In the genomic region with DNA sequence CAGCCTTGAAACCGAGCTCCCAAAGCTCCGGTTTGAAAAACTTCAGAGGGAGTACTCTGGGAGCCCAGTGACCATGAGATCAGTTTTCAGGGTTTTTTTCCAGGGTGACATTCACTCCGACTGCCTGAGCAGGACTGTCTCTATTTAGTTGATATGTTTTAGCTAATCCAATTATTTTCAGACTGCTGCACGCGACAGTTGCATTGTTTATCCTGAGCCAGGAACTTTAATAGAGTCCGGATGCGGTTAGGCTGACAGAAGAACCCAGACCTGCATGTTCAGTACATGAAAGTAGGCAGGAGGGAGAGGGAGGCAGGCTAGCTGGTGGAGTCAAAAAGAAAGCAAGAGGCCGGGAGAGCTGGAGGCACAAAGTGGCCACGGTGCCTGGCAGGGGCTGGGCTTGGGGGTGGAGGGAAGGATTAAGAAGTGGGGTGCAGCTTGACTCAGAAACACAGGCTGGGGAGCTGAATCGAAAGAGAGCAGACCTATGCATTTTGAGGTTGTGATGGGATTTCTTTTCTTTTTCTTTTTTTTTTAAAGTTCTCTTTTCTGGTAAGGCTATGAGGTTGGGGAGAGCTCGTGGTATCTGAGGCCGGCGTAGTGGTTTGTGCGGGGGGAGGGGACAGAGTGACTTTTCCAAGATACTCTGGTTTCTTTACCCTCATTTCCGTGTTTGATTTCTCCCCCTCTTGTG, we compare ENCODE assay signal across 8 cellular contexts. TPM values are rescaled to one million over a fixed set of nuclear protein-coding genes. Genes with fewer than 3 reads are reported as not detected.
DNase-seq lines count a peak whose midpoint lies in the region; ATAC-seq lines count a peak whose summit lies in the region.

No MANE protein-coding gene starts in this region.

- H3K4me1 Mint-ChIP-seq in T-helper 1 cell treated with Interleukin-12 subunit alpha and Interleukin-12 subunit beta and Interleukin-4 antibody, amounts not matched to agents 30 μg/mL and 1 μg/mL, for 36 hours (ENCODE audit: low read depth): peaks cover 71% of the 10 kb centered on the region
- H3K4me1 Mint-ChIP-seq in effector memory CD8-positive, alpha-beta T cell (ENCODE audit: low read depth in 2 of 2): peaks cover 66 to 70% of the 10 kb centered on the region in 2 donors

- peak in 1 of 3 experiments; percentile 41 for DNase-seq in effector memory CD8-positive, alpha-beta T cell
- DNase-seq in stimulated activated naive CD8-positive, alpha-beta T cell treated with anti-CD3 and anti-CD28 coated beads, Interleukin-15, Interleukin-2, amounts not matched to agents 100 U/mL and 50 U/mL, for 24 hours: peak; percentile 78
- no peak for DNase-seq in A172 (ENCODE audit: low spot score)
- DNase-seq in NCI-H2227 treated with DMSO at 0.1 percent for 48 hours (lab: John Stamatoyannopoulos, UW): no peak
- DNase-seq in LoVo (ENCODE audit: low spot score): no peak

- H3K27ac Mint-ChIP-seq in T-helper 1 cell treated with Interleukin-12 subunit alpha and Interleukin-12 subunit beta and Interleukin-4 antibody, amounts not matched to agents 30 μg/mL and 1 μg/mL, for 36 hours: peak overlapping the region; percentile 93
- peak overlapping the region; percentile 97 to 99 for H3K27ac Mint-ChIP-seq in effector memory CD8-positive, alpha-beta T cell

- no peaks in the 10 kb centered on the region for H3K9me3 Mint-ChIP-seq in T-helper 1 cell treated with Interleukin-12 subunit alpha and Interleukin-12 subunit beta and Interleukin-4 antibody, amounts not matched to agents 30 μg/mL and 1 μg/mL, for 36 hours
- no peaks in the 10 kb centered on the region for H3K9me3 Mint-ChIP-seq in effector memory CD8-positive, alpha-beta T cell

- H3K36me3 Mint-ChIP-seq in T-helper 1 cell treated with Interleukin-12 subunit alpha and Interleukin-12 subunit beta and Interleukin-4 antibody, amounts not matched to agents 30 μg/mL and 1 μg/mL, for 36 hours (ENCODE audit: low read depth): peaks cover 74% of the 10 kb centered on the region
- H3K36me3 Mint-ChIP-seq in effector memory CD8-positive, alpha-beta T cell (ENCODE audit: insufficient read depth): peaks cover 100% of the 10 kb centered on the region

- ATAC-seq in GM18868 (IDR thresholded peaks at IDR 0.05; ENCODE audit: unreplicated experiment) (peak; percentile 42), HG02798 (IDR thresholded peaks at IDR 0.05; ENCODE audit: poor library complexity, unreplicated experiment) (peak; percentile 41)
- peak; percentile 22 for ATAC-seq in effector memory CD8-positive, alpha-beta T cell (replicated peaks)
- peak; percentile 58 for ATAC-seq in stimulated activated naive CD8-positive, alpha-beta T cell treated with anti-CD3 and anti-CD28 coated beads, Interleukin-15, Interleukin-2, amounts not matched to agents 100 U/mL and 50 U/mL, for 24 hours

- H3K4me3 Mint-ChIP-seq in T-helper 1 cell treated with Interleukin-12 subunit alpha and Interleukin-12 subunit beta and Interleukin-4 antibody, amounts not matched to agents 30 μg/mL and 1 μg/mL, for 36 hours: peak overlapping the region; percentile 89
- H3K4me3 Mint-ChIP-seq in effector memory CD8-positive, alpha-beta T cell: peak overlapping the region; percentile 90 to 97

- no peaks in the 10 kb centered on the region for H3K27me3 Mint-ChIP-seq in T-helper 1 cell treated with Interleukin-12 subunit alpha and Interleukin-12 subunit beta and Interleukin-4 antibody, amounts not matched to agents 30 μg/mL and 1 μg/mL, for 36 hours (ENCODE audit: low read depth)
- no peaks in the 10 kb centered on the region for H3K27me3 Mint-ChIP-seq in effector memory CD8-positive, alpha-beta T cell

RNA-seq across cellular contexts. Expression of gene GATA3, which starts 5.7 kb away (rescaled TPM):
- total RNA-seq in A172 (2014; rRNA removed; shearing (Covaris generic)): 0.12 and 0.46 TPM in 2 replicates
